Comparison of ENCODE assay signal across 15 cellular contexts in the genomic region with DNA sequence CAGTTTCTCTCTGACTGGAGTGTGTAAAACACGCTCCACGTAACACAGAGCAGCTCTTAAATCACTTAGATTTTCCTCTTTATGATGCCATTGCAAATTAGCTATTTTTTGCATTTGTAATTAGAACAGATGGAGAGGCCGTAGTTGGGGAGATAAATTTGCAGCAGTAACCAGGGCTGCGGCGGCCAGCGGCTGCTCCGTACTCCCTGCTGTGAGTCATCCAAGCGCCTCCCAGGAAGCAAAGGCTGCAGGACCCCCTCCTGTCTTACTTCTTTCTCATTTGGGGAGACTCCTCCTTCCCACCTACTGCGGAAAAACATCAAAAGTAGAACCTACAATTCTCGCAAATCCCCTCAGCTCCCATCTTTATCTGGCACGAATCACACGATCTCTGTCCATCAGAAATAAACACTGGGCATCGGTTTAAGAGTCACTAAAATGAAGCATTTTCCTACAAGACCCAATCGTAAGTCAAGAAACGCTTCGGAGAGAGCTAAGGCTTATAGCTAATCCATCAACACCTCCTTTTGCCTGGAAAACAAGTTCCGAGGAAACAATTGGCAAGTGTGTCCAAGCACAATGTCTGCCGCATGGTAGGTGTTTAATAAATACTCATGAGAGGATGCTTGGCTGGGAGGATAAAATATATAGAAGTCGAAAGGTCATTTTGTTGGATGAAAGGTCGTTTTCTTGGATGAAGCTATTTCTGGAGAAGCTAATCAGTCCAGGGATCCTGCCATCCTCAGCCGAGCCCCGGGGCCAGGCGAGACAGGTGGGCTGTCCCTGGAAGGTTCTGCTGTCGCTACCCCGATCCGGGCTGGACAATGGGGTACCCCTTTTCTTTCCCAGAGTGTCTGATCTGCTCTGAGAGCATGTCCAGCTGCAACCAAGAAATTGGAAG. TPM values are rescaled to one million over a fixed set of nuclear protein-coding genes. Genes with fewer than 3 reads are reported as not detected.
DNase-seq lines count a peak whose midpoint lies in the region; ATAC-seq and TF ChIP-seq lines count a peak whose summit lies in the region.
"Had no signal": no experiment of that assay in that cellular context is flagged by ENCODE, and none has a peak within 500 bp of the region (broad histone marks: within the 10 kb centered on the region; RNA-seq: fewer than 3 reads in every experiment).

No MANE protein-coding gene starts in this region.

- H3K27ac ChIP-seq in ACC112 (ENCODE audit: low read depth, low read length) (no peak overlapping the region), neuronal stem cell (replicated peaks; ENCODE audit: low read length) (no peak overlapping the region), body of pancreas (no peak overlapping the region)
- H3K27ac ChIP-seq: ovary, SK-N-MC had no signal

- H2BK15ac ChIP-seq in neuronal stem cell (ENCODE audit: low read length), result no peak overlapping the region

- H3K4me2 ChIP-seq in neuronal stem cell (ENCODE audit: insufficient read depth, low read length, poor library complexity, severe bottlenecking), result no peak overlapping the region

- H3K4me1 Mint-ChIP-seq in activated T-helper 17 cell treated with anti-CD3 and anti-CD28 coated beads, Interleukin-2, amount 50 U/mL, for 72 hours, result no peaks in the 10 kb centered on the region

- H3K9ac ChIP-seq in neuronal stem cell (ENCODE audit: low read depth, low read length, poor library complexity), result no peak overlapping the region

- H3K79me2 ChIP-seq in ACC112 (ENCODE audit: control insufficient read depth, insufficient read depth, low read length, unreplicated experiment), result no peaks in the 10 kb centered on the region

- TF ChIP-seq CTCF in fibroblast of pulmonary artery (IDR thresholded peaks at IDR 0.05; ENCODE audit: low read length, missing control alignments) (no peak), body of pancreas (IDR thresholded peaks at IDR 0.05) (no peak)

- no peak for TF ChIP-seq POLR2A in body of pancreas (IDR thresholded peaks at IDR 0.05)

- no peaks in the 10 kb centered on the region for H3K79me1 ChIP-seq in neuronal stem cell (ENCODE audit: low read depth, low read length)

- no peak overlapping the region for H3K23ac ChIP-seq in neuronal stem cell (ENCODE audit: low read depth, low read length, poor library complexity)

- H3K27ac Mint-ChIP-seq in activated T-helper 17 cell treated with anti-CD3 and anti-CD28 coated beads, Interleukin-2, amount 50 U/mL, for 72 hours, result no peak overlapping the region

- H3K4me3 ChIP-seq in ACC112 (ENCODE audit: low read depth, low read length) (peak overlapping the region; percentile 29; the same call in 1 of the 2 replicates), fibroblast of pulmonary artery (replicated peaks; ENCODE audit: low read depth, low read length) (no peak overlapping the region), neuronal stem cell (ENCODE audit: low read length in 2 of 2) (no peak overlapping the region), body of pancreas (no peak overlapping the region)
- H3K4me3 ChIP-seq: ovary, SK-N-MC, thoracic aorta had no signal

- H3K4me3 Mint-ChIP-seq in activated T-helper 17 cell treated with anti-CD3 and anti-CD28 coated beads, Interleukin-2, amount 50 U/mL, for 72 hours, result no peak overlapping the region

- H2AFZ ChIP-seq in ACC112 (ENCODE audit: low read length, unreplicated experiment) (no peak overlapping the region), neuronal stem cell (ENCODE audit: low read length) (peak overlapping the region; percentile 20)

- no CpG with 5 or more reads among the region's 26 CpGs for WGBS in neuronal stem cell (ENCODE audit: extremely low coverage in 2 of 2, insufficient read length in 2 of 2, insufficient replicate concordance in 1 of 2), 2 donors
- 89 to 91% methylated on average over 26 of the region's 26 CpGs for WGBS in body of pancreas, 2 donors

- no peak overlapping the region for H4K91ac ChIP-seq in neuronal stem cell (ENCODE audit: low read depth, low read length, poor library complexity)

- H3K9me3 Mint-ChIP-seq in activated T-helper 17 cell treated with anti-CD3 and anti-CD28 coated beads, Interleukin-2, amount 50 U/mL, for 72 hours, result peaks cover 2% of the 10 kb centered on the region

- H3K27me3 Mint-ChIP-seq in activated T-helper 17 cell treated with anti-CD3 and anti-CD28 coated beads, Interleukin-2, amount 50 U/mL, for 72 hours, result peaks cover 12% of the 10 kb centered on the region

- H3K36me3 Mint-ChIP-seq in activated T-helper 17 cell treated with anti-CD3 and anti-CD28 coated beads, Interleukin-2, amount 50 U/mL, for 72 hours (ENCODE audit: low read depth), result no peaks in the 10 kb centered on the region

- no peak overlapping the region for H3K18ac ChIP-seq in neuronal stem cell (ENCODE audit: low read length)

- ATAC-seq in activated T-helper 17 cell treated with anti-CD3 and anti-CD28 coated beads, Interleukin-2, amount 50 U/mL, for 72 hours (replicated peaks), result no peak
- no peak for ATAC-seq in HG02973 (IDR thresholded peaks at IDR 0.05; ENCODE audit: unreplicated experiment)
- no peak for ATAC-seq in body of pancreas

- no peak overlapping the region for H2BK12ac ChIP-seq in neuronal stem cell (ENCODE audit: low read length)

- H3K4me1 ChIP-seq in ACC112 (ENCODE audit: control insufficient read depth, insufficient read depth, low read length, unreplicated experiment) (peaks cover 5% of the 10 kb centered on the region), neuronal stem cell (ENCODE audit: control insufficient read depth in 2 of 2, insufficient read depth in 1 of 2, low read depth in 1 of 2, low read length in 2 of 2) (peaks cover 0 to 6% of the 10 kb centered on the region in 2 donors), body of pancreas (peaks cover 31% of the 10 kb centered on the region)

- H3K14ac ChIP-seq in neuronal stem cell (ENCODE audit: low read length), result no peak overlapping the region

- H3K36me3 ChIP-seq in ACC112 (ENCODE audit: insufficient read depth, low read length) (no peaks in the 10 kb centered on the region), neuronal stem cell (replicated peaks in 1 of 2; ENCODE audit: control insufficient read depth in 2 of 2, insufficient read depth in 2 of 2, low read length in 2 of 2) (no peaks in the 10 kb centered on the region), body of pancreas (replicated peaks in 1 of 2; ENCODE audit: insufficient read depth in 1 of 2, low read depth in 2 of 2) (no peaks in the 10 kb centered on the region)
- H3K36me3 ChIP-seq: BE2C, ovary, thoracic aorta had no signal

- no peak overlapping the region for H2BK120ac ChIP-seq in neuronal stem cell (ENCODE audit: low read depth, low read length)

- H2AK5ac ChIP-seq in neuronal stem cell (ENCODE audit: low read depth, low read length), result no peak overlapping the region

- H2BK5ac ChIP-seq in neuronal stem cell (ENCODE audit: low read length), result no peak overlapping the region

- no peak overlapping the region for H3K4ac ChIP-seq in neuronal stem cell (ENCODE audit: low read length)

- peaks cover 3 to 4% of the 10 kb centered on the region in 2 donors for H3K9me3 ChIP-seq in neuronal stem cell (replicated peaks in 1 of 2; ENCODE audit: control insufficient read depth in 2 of 2, insufficient read depth in 1 of 2, low read depth in 1 of 2, low read length in 2 of 2)
- H3K9me3 ChIP-seq in body of pancreas, result no peaks in the 10 kb centered on the region
- H3K9me3 ChIP-seq: BE2C, ovary, thoracic aorta had no signal

- DNase-seq in NCI-H446 (lab: John Stamatoyannopoulos, UW), result peak; percentile 6 to 49
- DNase-seq in fibroblast of pulmonary artery (ENCODE audit: low read depth), result peak; percentile 38
- no peak for DNase-seq in neuronal stem cell (ENCODE audit: low spot score)
- no peak for DNase-seq in activated CD4-positive, CD25-positive, alpha-beta regulatory T cell treated with anti-CD3 and anti-CD28 coated beads, Interleukin-2, amount 50 U/mL, for 72 hours
- DNase-seq in body of pancreas, result no peak
- DNase-seq: activated naive CD4-positive, alpha-beta T cell treated with Interleukin-2 at 50 U/mL for 16 hours; BE2C; central memory CD4-positive, alpha-beta T cell; NCI-H1092 treated with DMSO at 0.1 percent for 48 hours; ovary had no signal

- no peak overlapping the region for H4K8ac ChIP-seq in neuronal stem cell (ENCODE audit: low read depth, low read length)

- H3K27me3 ChIP-seq in ACC112 (ENCODE audit: insufficient read depth, low read length), result peaks cover 20% of the 10 kb centered on the region
- H3K27me3 ChIP-seq in neuronal stem cell (ENCODE audit: control insufficient read depth in 3 of 3, insufficient read depth in 3 of 3, low read depth in 1 of 3, low read length in 3 of 3), result no peaks in the 10 kb centered on the region
- H3K27me3 ChIP-seq in body of pancreas, result no peaks in the 10 kb centered on the region
- H3K27me3 ChIP-seq: BE2C, ovary had no signal

- intact Hi-C loops in body of pancreas (cut with DNase I), result no loop called here

RNA-seq across cellular contexts. Expression of gene MSRB2, which starts 31.7 kb away (rescaled TPM):
- polyA plus RNA-seq in neuronal stem cell (2013, experiment 1 of 2), result 18.6 TPM
- polyA plus RNA-seq in neuronal stem cell (2013, experiment 2 of 2), result 18.2 TPM
- 10 to 100 TPM in 1 of 2 donors, 1 to 10 TPM in 1; 6.0 to 14.2 TPM for total RNA-seq in activated T-helper 17 cell treated with anti-CD3 and anti-CD28 coated beads, Interleukin-2, amount 50 U/mL, for 72 hours
- 1 to 10 TPM; 4.9 to 6.3 TPM for total RNA-seq in body of pancreas

Comparison
In these comparisons a context has a peak if more than half of its experiments do, and no peak if none do; other contexts are left out.
1. DNase-seq: peak in NCI-H446 (2 of 2) and fibroblast of pulmonary artery (single experiment); none in neuronal stem cell (single experiment), activated CD4-positive, CD25-positive, alpha-beta regulatory T cell treated with anti-CD3 and anti-CD28 coated beads, Interleukin-2, amount 50 U/mL, for 72 hours (single experiment) and body of pancreas (0 of 4).